In genomic region chr3:61777483-61777882, GRCh38 we compare ENCODE assay signal across 22 cellular contexts.
"Had no signal": no experiment of that assay in that cellular context is flagged by ENCODE, and none has a peak within 500 bp of the region (broad histone marks: within the 10 kb centered on the region; RNA-seq: fewer than 3 reads in every experiment).

No MANE protein-coding gene starts in this region.

- H3K4me1 ChIP-seq: spleen had no signal

- ATAC-seq: activated naive CD4-positive, alpha-beta T cell treated with anti-CD3 and anti-CD28 coated beads, Interleukin-2, amount 50 U/mL, for 72 hours; left cardiac atrium; lower lobe of right lung; naive thymus-derived CD4-positive, alpha-beta T cell; upper lobe of right lung had no signal

- FAIRE-seq: frontal cortex, islet of Langerhans had no signal

- H3K36me3 ChIP-seq: ascending aorta, brain microvascular endothelial cell, lower lobe of right lung, spleen, thyroid gland, upper lobe of right lung had no signal

- DNase-seq: activated CD4-positive, alpha-beta T cell treated with anti-CD3 and anti-CD28 coated beads, Interleukin-2, amount 50 U/mL, for 1 hour; activated CD4-positive, CD25-positive, alpha-beta regulatory T cell treated with anti-CD3 and anti-CD28 coated beads, Interleukin-2, amount 50 U/mL, for 72 hours; activated gamma-delta T cell treated with Interleukin-2 at 50 U/mL for 16 hours; activated T-cell treated with anti-CD3 and anti-CD28 coated beads, Interleukin-2, amount 50 U/mL, for 1 hour; brain microvascular endothelial cell; central memory CD4-positive, alpha-beta T cell; dermis blood vessel endothelial cell; effector CD8-positive, alpha-beta T cell; head of caudate nucleus; left cardiac atrium; lower lobe of right lung; naive thymus-derived CD4-positive, alpha-beta T cell; spleen; stimulated activated CD4-positive, alpha-beta T cell treated with anti-CD3 and anti-CD28 coated beads, Interleukin-4, amount 100 ng/mL, for 1 hour; stimulated activated naive CD4-positive, alpha-beta T cell; thyroid gland; upper lobe of right lung had no signal

- H3K9me3 ChIP-seq: ascending aorta, lower lobe of right lung, spleen, thyroid gland, upper lobe of right lung had no signal

- H3K27me3 ChIP-seq: ascending aorta, brain microvascular endothelial cell, spleen, thyroid gland, upper lobe of right lung had no signal

- H3K4me3 ChIP-seq: ascending aorta, lower lobe of right lung, spleen, thyroid gland, upper lobe of right lung had no signal

- H3K27ac ChIP-seq: ascending aorta, brain microvascular endothelial cell, lower lobe of right lung, spleen, thyroid gland, upper lobe of right lung, VCaP had no signal
